In the genomic region with DNA sequence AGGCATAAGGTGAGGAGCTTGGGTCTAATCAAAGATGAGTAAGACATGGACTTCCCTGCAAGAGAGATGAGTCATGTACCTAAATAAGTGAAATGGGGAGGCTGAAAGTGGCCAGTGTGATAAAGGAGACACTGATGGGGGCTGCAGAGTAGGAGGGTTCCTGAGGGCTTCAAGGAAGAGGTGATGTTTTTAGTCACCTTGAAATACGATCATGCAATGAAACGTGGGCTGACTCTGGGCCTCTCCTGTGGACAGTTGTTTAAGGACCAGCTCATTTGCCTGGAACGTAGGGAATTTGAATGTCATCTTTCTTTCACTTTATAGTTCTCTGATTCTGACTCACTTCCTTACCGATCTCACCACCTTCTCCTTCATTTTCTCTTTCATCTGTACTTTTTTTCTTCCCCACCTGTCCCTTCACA, we compare ENCODE assay signal across 14 cellular contexts. TPM values are rescaled to one million over a fixed set of nuclear protein-coding genes. Genes with fewer than 3 reads are reported as not detected.
DNase-seq lines count a peak whose midpoint lies in the region; ATAC-seq lines count a peak whose summit lies in the region.
"Had no signal": no experiment of that assay in that cellular context is flagged by ENCODE, and none has a peak within 500 bp of the region (broad histone marks: within the 10 kb centered on the region; RNA-seq: fewer than 3 reads in every experiment).

No MANE protein-coding gene starts in this region.

- H3K36me3 Mint-ChIP-seq in activated T-helper 1 cell treated with anti-CD3 and anti-CD28 coated beads, Interleukin-12 subunit alpha, Interleukin-12 subunit beta, Interleukin-2, Interleukin-4 antibody, amounts not matched to agents 30 ng/mL and 10 ng/mL and 1 ng/mL, durations not matched to agents 14 hours and 24 hours and 36 hours (ENCODE audit: low read depth) = no peaks in the 10 kb centered on the region

- peaks cover 22% of the 10 kb centered on the region for H3K4me1 Mint-ChIP-seq in activated T-helper 1 cell treated with anti-CD3 and anti-CD28 coated beads, Interleukin-12 subunit alpha, Interleukin-12 subunit beta, Interleukin-2, Interleukin-4 antibody, amounts not matched to agents 30 ng/mL and 10 ng/mL and 1 ng/mL, durations not matched to agents 14 hours and 24 hours and 36 hours (ENCODE audit: low read depth)

- peaks cover 3% of the 10 kb centered on the region for H3K9me3 Mint-ChIP-seq in activated T-helper 1 cell treated with anti-CD3 and anti-CD28 coated beads, Interleukin-12 subunit alpha, Interleukin-12 subunit beta, Interleukin-2, Interleukin-4 antibody, amounts not matched to agents 30 ng/mL and 10 ng/mL and 1 ng/mL, durations not matched to agents 14 hours and 24 hours and 36 hours
- H3K9me3 Mint-ChIP-seq: central memory CD8-positive, alpha-beta T cell had no signal

- ATAC-seq in GM18511 (IDR thresholded peaks at IDR 0.05; ENCODE audit: unreplicated experiment) = peak; percentile 81
- peak; percentile 62 for ATAC-seq in HG03159 (IDR thresholded peaks at IDR 0.05; ENCODE audit: unreplicated experiment)
- ATAC-seq in HG03521 (IDR thresholded peaks at IDR 0.05; ENCODE audit: unreplicated experiment) = no peak

- peak overlapping the region; percentile 85 for H3K27ac Mint-ChIP-seq in activated T-helper 1 cell treated with anti-CD3 and anti-CD28 coated beads, Interleukin-12 subunit alpha, Interleukin-12 subunit beta, Interleukin-2, Interleukin-4 antibody, amounts not matched to agents 30 ng/mL and 10 ng/mL and 1 ng/mL, durations not matched to agents 14 hours and 24 hours and 36 hours
- H3K27ac Mint-ChIP-seq: CD4-positive, CD25-positive, alpha-beta regulatory T cell had no signal

- peak overlapping the region; percentile 5 for H3K4me3 Mint-ChIP-seq in activated T-helper 1 cell treated with anti-CD3 and anti-CD28 coated beads, Interleukin-12 subunit alpha, Interleukin-12 subunit beta, Interleukin-2, Interleukin-4 antibody, amounts not matched to agents 30 ng/mL and 10 ng/mL and 1 ng/mL, durations not matched to agents 14 hours and 24 hours and 36 hours
- H3K4me3 Mint-ChIP-seq: CD4-positive, CD25-positive, alpha-beta regulatory T cell; central memory CD8-positive, alpha-beta T cell had no signal

- H3K27me3 Mint-ChIP-seq in activated T-helper 1 cell treated with anti-CD3 and anti-CD28 coated beads, Interleukin-12 subunit alpha, Interleukin-12 subunit beta, Interleukin-2, Interleukin-4 antibody, amounts not matched to agents 30 ng/mL and 10 ng/mL and 1 ng/mL, durations not matched to agents 14 hours and 24 hours and 36 hours (ENCODE audit: insufficient read depth) = peaks cover 4% of the 10 kb centered on the region

- DNase-seq in A172 (ENCODE audit: low spot score) = peak; percentile 94
- no peak for DNase-seq in activated T-helper 1 cell treated with anti-CD3 and anti-CD28 coated beads, Interleukin-12 subunit alpha, Interleukin-12 subunit beta, Interleukin-2, Interleukin-4 antibody, amounts not matched to agents 30 ng/mL and 10 ng/mL and 1 ng/mL, durations not matched to agents 14 hours and 24 hours and 36 hours (ENCODE audit: low spot score)
- no peak for DNase-seq in SHP77 treated with DMSO at 0.1 percent for 48 hours (lab: John Stamatoyannopoulos, UW)
- no peak for DNase-seq in kidney glomerular epithelial cell (lab: John Stamatoyannopoulos, UW)
- no peak for DNase-seq in AG08395 (ENCODE audit: low spot score)
- DNase-seq: NCI-H2081 had no signal

- intact Hi-C loops in activated T-helper 1 cell treated with anti-CD3 and anti-CD28 coated beads, Interleukin-12 subunit alpha, Interleukin-12 subunit beta, Interleukin-2, Interleukin-4 antibody, amounts not matched to agents 30 ng/mL and 10 ng/mL and 1 ng/mL, durations not matched to agents 14 hours and 24 hours and 36 hours (cut with micrococcal nuclease) = loop anchor here (5.0 kb wide), 2 partner anchors 170 to 300 kb away; no protein-coding TSS in a partner anchor

RNA-seq across cellular contexts. Expression of a gene that starts 49.6 kb away (rescaled TPM):
- not detected in 2 replicates for total RNA-seq in A172 (2014; rRNA removed; shearing (Covaris generic))
- not detected in 2 replicates for total RNA-seq in activated T-helper 1 cell treated with anti-CD3 and anti-CD28 coated beads, Interleukin-12 subunit alpha, Interleukin-12 subunit beta, Interleukin-2, Interleukin-4 antibody, amounts not matched to agents 30 ng/mL and 10 ng/mL and 1 ng/mL, durations not matched to agents 14 hours and 24 hours and 36 hours
- total RNA-seq: CD4-positive, CD25-positive, alpha-beta regulatory T cell; liver; posterior vena cava; SK-MEL-5 had no signal
